In genomic region chr16:67092227-67092626, GRCh38 we compare ENCODE assay signal across 18 cellular contexts. TPM values are rescaled to one million over a fixed set of nuclear protein-coding genes. Genes with fewer than 3 reads are reported as not detected.
DNase-seq lines count a peak whose midpoint lies in the region; ATAC-seq and TF ChIP-seq lines count a peak whose summit lies in the region.
"Had no signal": no experiment of that assay in that cellular context is flagged by ENCODE, and none has a peak within 500 bp of the region (broad histone marks: within the 10 kb centered on the region; RNA-seq: fewer than 3 reads in every experiment).

No MANE protein-coding gene starts in this region.

- peak overlapping the region; percentile 45 for H3K27ac Mint-ChIP-seq in activated T-cell treated with anti-CD3 and anti-CD28 coated beads, Interleukin-2, amount 50 U/mL, for 72 hours
- H3K27ac Mint-ChIP-seq in stimulated activated naive CD8-positive, alpha-beta T cell treated with anti-CD3 and anti-CD28 coated beads, Interleukin-15, Interleukin-2, amounts not matched to agents 100 ng/mL and 50 ng/mL, for 24 hours = peak overlapping the region; percentile 93
- H3K27ac Mint-ChIP-seq: dendritic cell treated with granulocyte-macrophage colony-stimulating factor and Interleukin-4, amounts not matched to agents 40 ng/mL and 50 ng/mL, for 4 days had no signal

- peaks cover 18% of the 10 kb centered on the region for H3K4me1 Mint-ChIP-seq in activated T-cell treated with anti-CD3 and anti-CD28 coated beads, Interleukin-2, amount 50 U/mL, for 72 hours (ENCODE audit: low read depth)
- peaks cover 14% of the 10 kb centered on the region for H3K4me1 Mint-ChIP-seq in stimulated activated naive CD8-positive, alpha-beta T cell treated with anti-CD3 and anti-CD28 coated beads, Interleukin-15, Interleukin-2, amounts not matched to agents 100 ng/mL and 50 ng/mL, for 24 hours (ENCODE audit: low read depth)

- no peak overlapping the region for H3K4me3 Mint-ChIP-seq in activated T-cell treated with anti-CD3 and anti-CD28 coated beads, Interleukin-2, amount 50 U/mL, for 72 hours
- H3K4me3 Mint-ChIP-seq in stimulated activated naive CD8-positive, alpha-beta T cell treated with anti-CD3 and anti-CD28 coated beads, Interleukin-15, Interleukin-2, amounts not matched to agents 100 ng/mL and 50 ng/mL, for 24 hours = no peak overlapping the region
- H3K4me3 Mint-ChIP-seq: dendritic cell treated with granulocyte-macrophage colony-stimulating factor and Interleukin-4, amounts not matched to agents 40 ng/mL and 50 ng/mL, for 4 days had no signal

- no peaks in the 10 kb centered on the region for H3K27me3 Mint-ChIP-seq in activated T-cell treated with anti-CD3 and anti-CD28 coated beads, Interleukin-2, amount 50 U/mL, for 72 hours (ENCODE audit: low read depth)
- H3K27me3 Mint-ChIP-seq in stimulated activated naive CD8-positive, alpha-beta T cell treated with anti-CD3 and anti-CD28 coated beads, Interleukin-15, Interleukin-2, amounts not matched to agents 100 ng/mL and 50 ng/mL, for 24 hours = no peaks in the 10 kb centered on the region
- H3K27me3 Mint-ChIP-seq: dendritic cell treated with granulocyte-macrophage colony-stimulating factor and Interleukin-4, amounts not matched to agents 40 ng/mL and 50 ng/mL, for 4 days had no signal

- in situ Hi-C loops in G401 (cut with HindIII; ENCODE audit: low sequenced_read_pairs) = no loop called here

- DNase-seq in activated T-cell treated with anti-CD3 and anti-CD28 coated beads, Interleukin-2, amount 50 U/mL, for 72 hours = no peak
- no peak for DNase-seq in activated T-cell treated with anti-CD3 and anti-CD28 coated beads, Interleukin-2, amount 50 U/mL, for 48 hours
- peak; percentile 71 for DNase-seq in fibroblast of gingiva (ENCODE audit: low read depth)
- DNase-seq in G401 (ENCODE audit: low spot score) = no peak
- no peak for DNase-seq in ecto neural progenitor cell (ENCODE audit: low spot score)
- DNase-seq: activated CD4-positive, alpha-beta T cell treated with anti-CD3 and anti-CD28 coated beads for 1 hour; activated gamma-delta T cell treated with Interleukin-2 at 50 U/mL for 16 hours; DMS153; gastrocnemius medialis; KG1; NCI-H1694; NCI-H524; PC-3; stimulated activated CD4-positive, alpha-beta T cell treated with anti-CD3 and anti-CD28 coated beads, Interleukin-12 subunit alpha, Interleukin-12 subunit beta, amount 100 ng/mL, for 4 hours had no signal

- ATAC-seq in activated T-cell treated with anti-CD3 and anti-CD28 coated beads, Interleukin-2, amount 50 U/mL, for 72 hours (replicated peaks in 1 of 2) = peak; percentile 62 to 95
- peak; percentile 64 for ATAC-seq in SK-N-SH treated with all-trans-retinoic acid at 6 μM for 48 hours
- no peak for ATAC-seq in GM18868 (IDR thresholded peaks at IDR 0.05; ENCODE audit: unreplicated experiment)
- ATAC-seq: gastrocnemius medialis, PC-3 had no signal

- H3K9me3 Mint-ChIP-seq in activated T-cell treated with anti-CD3 and anti-CD28 coated beads, Interleukin-2, amount 50 U/mL, for 72 hours = no peaks in the 10 kb centered on the region
- H3K9me3 Mint-ChIP-seq in stimulated activated naive CD8-positive, alpha-beta T cell treated with anti-CD3 and anti-CD28 coated beads, Interleukin-15, Interleukin-2, amounts not matched to agents 100 ng/mL and 50 ng/mL, for 24 hours = no peaks in the 10 kb centered on the region
- H3K9me3 Mint-ChIP-seq: dendritic cell treated with granulocyte-macrophage colony-stimulating factor and Interleukin-4, amounts not matched to agents 40 ng/mL and 50 ng/mL, for 4 days had no signal

- peaks cover 0 to 9% of the 10 kb centered on the region in 2 donors for H3K36me3 Mint-ChIP-seq in activated T-cell treated with anti-CD3 and anti-CD28 coated beads, Interleukin-2, amount 50 U/mL, for 72 hours (ENCODE audit: insufficient read depth in 2 of 2)
- H3K36me3 Mint-ChIP-seq in stimulated activated naive CD8-positive, alpha-beta T cell treated with anti-CD3 and anti-CD28 coated beads, Interleukin-15, Interleukin-2, amounts not matched to agents 100 ng/mL and 50 ng/mL, for 24 hours (ENCODE audit: low read depth) = peaks cover 23% of the 10 kb centered on the region

TF ChIP-seq in SK-N-SH treated with all-trans-retinoic acid at 6 μM for 48 hours, 23 proteins besides CTCF, POLR2A, EP300 and RAD21:
- TF ChIP-seq SNAI2 (CRISPR knock-in tag; IDR thresholded peaks at IDR 0.05) (no peak), GLIS3 (CRISPR knock-in tag; IDR thresholded peaks at IDR 0.05) (no peak), PATZ1 (CRISPR knock-in tag; IDR thresholded peaks at IDR 0.05; ENCODE audit: borderline replicate concordance) (no peak), ESRRG (CRISPR knock-in tag; IDR thresholded peaks at IDR 0.05) (no peak), TCF4 (CRISPR knock-in tag; IDR thresholded peaks at IDR 0.05; ENCODE audit: borderline replicate concordance) (no peak), ZFP30 (CRISPR knock-in tag; IDR thresholded peaks at IDR 0.05) (no peak), ZNF565 (CRISPR knock-in tag; conservative IDR thresholded peaks at IDR 0.05; ENCODE audit: low read depth) (no peak), CSDC2 (CRISPR knock-in tag; IDR thresholded peaks at IDR 0.05) (no peak), ZC3H10 (CRISPR knock-in tag; IDR thresholded peaks at IDR 0.05) (no peak), ZFP3 (CRISPR knock-in tag; IDR thresholded peaks at IDR 0.05) (no peak), ISL1 (CRISPR knock-in tag; IDR thresholded peaks at IDR 0.05) (no peak), ARNTL (CRISPR knock-in tag; IDR thresholded peaks at IDR 0.05; ENCODE audit: borderline replicate concordance, low read depth) (no peak), ZNF8 (CRISPR knock-in tag; IDR thresholded peaks at IDR 0.05) (no peak), TSHZ2 (CRISPR knock-in tag; IDR thresholded peaks at IDR 0.05) (no peak), CREB5 (CRISPR knock-in tag; IDR thresholded peaks at IDR 0.05; ENCODE audit: low read depth) (no peak)
TF ChIP-seq in SK-N-SH treated with all-trans-retinoic acid at 6 μM for 48 hours: peak in this region for 0.

RNA-seq across cellular contexts. Expression of gene PHAF1, which starts 17.5 kb away (rescaled TPM):
- total RNA-seq in activated T-cell treated with anti-CD3 and anti-CD28 coated beads, Interleukin-2, amount 50 U/mL, for 72 hours = 10 to 100 TPM; 14.8 to 18.2 TPM
- 35.3 and 40.9 TPM in 2 replicates for total RNA-seq in G401 (2014; rRNA removed; shearing (Covaris generic))

RNA-seq across cellular contexts. Expression of gene B3GNT9, which starts 58.6 kb away (rescaled TPM):
- 1 to 10 TPM; 5.7 to 7.5 TPM for total RNA-seq in activated T-cell treated with anti-CD3 and anti-CD28 coated beads, Interleukin-2, amount 50 U/mL, for 72 hours
- total RNA-seq in G401 (2014; rRNA removed; shearing (Covaris generic)) = 0.55 TPM in 1 of 2 replicates, not detected in the other
